In the genomic region with DNA sequence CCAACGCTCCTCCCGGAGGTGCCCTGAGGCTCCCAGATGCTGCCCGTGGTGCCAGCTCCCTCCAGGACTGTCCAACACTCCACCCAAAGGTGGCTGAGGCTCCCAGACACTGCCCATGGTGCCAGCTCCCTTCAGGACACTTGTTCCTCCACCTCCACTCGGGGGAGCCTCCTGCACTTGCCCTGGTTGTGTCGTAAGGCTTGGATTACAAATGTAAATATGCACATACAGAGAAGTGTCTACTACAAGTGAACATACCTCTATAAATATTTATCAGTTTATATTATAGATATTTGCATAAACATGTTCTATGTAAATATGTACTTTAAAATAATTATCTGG, we compare ENCODE assay signal across 24 cellular contexts.
DNase-seq lines count a peak whose midpoint lies in the region; ATAC-seq, FAIRE-seq and TF ChIP-seq lines count a peak whose summit lies in the region.
"Had no signal": no experiment of that assay in that cellular context is flagged by ENCODE, and none has a peak within 500 bp of the region (broad histone marks: within the 10 kb centered on the region; RNA-seq: fewer than 3 reads in every experiment).

No MANE protein-coding gene starts in this region.

- no peak overlapping the region for H3K4me2 ChIP-seq in keratinocyte (ENCODE audit: control insufficient read depth, extremely low read depth, insufficient read depth, low read depth, low read length)

- peak overlapping the region; percentile 25 for H2AFZ ChIP-seq in keratinocyte (ENCODE audit: control insufficient read depth, low read length)

- H3K9me3 ChIP-seq in Peyer's patch (no peaks in the 10 kb centered on the region), keratinocyte (ENCODE audit: control insufficient read depth, low read depth, low read length) (no peaks in the 10 kb centered on the region), stomach (no peaks in the 10 kb centered on the region), small intestine (ENCODE audit: control insufficient read depth, low read depth) (no peaks in the 10 kb centered on the region)
- no peaks in the 10 kb centered on the region for H3K9me3 ChIP-seq in effector memory CD4-positive, alpha-beta T cell (ENCODE audit: control insufficient read depth, low read length)

- no peak overlapping the region for H3K4me3 ChIP-seq in H7 (ENCODE audit: insufficient read depth, low read depth, low read length)
- H3K4me3 ChIP-seq in Peyer's patch = no peak overlapping the region
- no peak overlapping the region for H3K4me3 ChIP-seq in keratinocyte (ENCODE audit: control insufficient read depth in 2 of 3, extremely low read depth in 1 of 3, insufficient read depth in 2 of 3, low read depth in 1 of 3, low read length in 3 of 3)
- no peak overlapping the region for H3K4me3 ChIP-seq in stomach
- no peak overlapping the region for H3K4me3 ChIP-seq in small intestine (ENCODE audit: low read depth in 1 of 2, low read length in 2 of 2)
- H3K4me3 ChIP-seq in effector memory CD4-positive, alpha-beta T cell (ENCODE audit: insufficient read depth, low read depth, low read length, poor library complexity, severe bottlenecking) = no peak overlapping the region
- H3K4me3 ChIP-seq: skin epidermis had no signal

- H3K9ac ChIP-seq in keratinocyte (ENCODE audit: control insufficient read depth, extremely low read depth, insufficient read depth, low read length) = no peak overlapping the region

- H3K27me3 ChIP-seq in H7 (ENCODE audit: control insufficient read depth, insufficient read depth, low read length) (no peaks in the 10 kb centered on the region), Peyer's patch (no peaks in the 10 kb centered on the region), keratinocyte (ENCODE audit: control insufficient read depth, extremely low read depth, insufficient read depth, low read length) (peaks cover 11% of the 10 kb centered on the region), stomach (peaks cover 0 to 39% (median 0%) of the 10 kb centered on the region in 3 donors), small intestine (ENCODE audit: control insufficient read depth in 2 of 2, insufficient read depth in 2 of 2, low read length in 2 of 2) (no peaks in the 10 kb centered on the region)
- no peaks in the 10 kb centered on the region for H3K27me3 ChIP-seq in effector memory CD4-positive, alpha-beta T cell (replicated peaks; ENCODE audit: control insufficient read depth, insufficient read depth, low read length, poor library complexity, severe bottlenecking)

- ATAC-seq in HG03342 (IDR thresholded peaks at IDR 0.05; ENCODE audit: unreplicated experiment) = no peak
- ATAC-seq: natural killer cell treated with Interleukin-12 subunit alpha and Interleukin-12 subunit beta and Interleukin-15 and Interleukin-18, amount 100 ng/mL, for 72 hours; SK-N-SH treated with all-trans-retinoic acid at 6 μM for 48 hours; stimulated activated naive CD8-positive, alpha-beta T cell treated with anti-CD3 and anti-CD28 coated beads, Interleukin-15, Interleukin-2, amounts not matched to agents 100 U/mL and 50 U/mL, for 24 hours had no signal

- H3K36me3 ChIP-seq in H7 (replicated peaks; ENCODE audit: control insufficient read depth, insufficient read depth, low read length) (no peaks in the 10 kb centered on the region; the same call in 1 of the 2 replicates), Peyer's patch (no peaks in the 10 kb centered on the region), keratinocyte (ENCODE audit: control insufficient read depth in 2 of 2, extremely low read depth in 1 of 2, insufficient read depth in 2 of 2, low read length in 2 of 2) (no peaks in the 10 kb centered on the region), stomach (no peaks in the 10 kb centered on the region), small intestine (ENCODE audit: control insufficient read depth in 2 of 2, insufficient read depth in 2 of 2, low read length in 2 of 2) (no peaks in the 10 kb centered on the region)
- H3K36me3 ChIP-seq in effector memory CD4-positive, alpha-beta T cell (ENCODE audit: control insufficient read depth, insufficient read depth, low read length) = no peaks in the 10 kb centered on the region

- 57 to 73% (median 68%) methylated on average over 5 of the region's 5 CpGs for WGBS in stomach, 5 donors
- whole genome bisulfite sequencing in small intestine, 3 donors = 52 to 74% (median 58%) methylated on average over 5 of the region's 5 CpGs

- H3K9me1 ChIP-seq in keratinocyte (ENCODE audit: control insufficient read depth, extremely low read depth, insufficient read depth, low read length) = no peaks in the 10 kb centered on the region

- no peak for TF ChIP-seq EP300 in stomach (IDR thresholded peaks at IDR 0.05)

- no peak for TF ChIP-seq CTCF in Peyer's patch (IDR thresholded peaks at IDR 0.05)
- TF ChIP-seq CTCF in keratinocyte (optimal IDR thresholded peaks at IDR 0.05 in 1 of 3, IDR thresholded peaks at IDR 0.05 in 1 of 3, conservative IDR thresholded peaks at IDR 0.05 in 1 of 3; ENCODE audit: extremely low read depth in 1 of 3, insufficient read depth in 2 of 3, low read length in 3 of 3) = no peak
- TF ChIP-seq CTCF in stomach (IDR thresholded peaks at IDR 0.05) = no peak

- dilution Hi-C loops in keratinocyte (cut with MboI; ENCODE audit: extremely low pct_ligation_motif_present, low sequenced_read_pairs) = no loop called here

- H3K4me1 ChIP-seq in Peyer's patch = peaks cover 0 to 6% (median 0%) of the 10 kb centered on the region in 4 donors
- H3K4me1 ChIP-seq in keratinocyte (ENCODE audit: control insufficient read depth, extremely low read depth, insufficient read depth, low read length) = peaks cover 15% of the 10 kb centered on the region
- peaks cover 0 to 17% (median 12%) of the 10 kb centered on the region in 4 donors for H3K4me1 ChIP-seq in stomach
- H3K4me1 ChIP-seq in small intestine (ENCODE audit: control insufficient read depth in 2 of 2, insufficient read depth in 1 of 2, low read depth in 1 of 2, low read length in 1 of 2) = no peaks in the 10 kb centered on the region
- H3K4me1 ChIP-seq in effector memory CD4-positive, alpha-beta T cell (ENCODE audit: control insufficient read depth, insufficient read depth, low read length, poor library complexity, severe bottlenecking) = no peaks in the 10 kb centered on the region

- TF ChIP-seq POLR2A in Peyer's patch (IDR thresholded peaks at IDR 0.05) = no peak
- no peak for TF ChIP-seq POLR2A in stomach (IDR thresholded peaks at IDR 0.05)

- no peaks in the 10 kb centered on the region for H3K79me2 ChIP-seq in keratinocyte (ENCODE audit: control insufficient read depth, insufficient read depth, low read length)

- H3K27ac ChIP-seq in Peyer's patch = peak overlapping the region in 3 of 4 donors; percentile 22 to 69 (median 67)
- H3K27ac ChIP-seq in keratinocyte (ENCODE audit: control insufficient read depth, insufficient read depth, low read length) = no peak overlapping the region
- H3K27ac ChIP-seq in stomach = peak overlapping the region; percentile 57 to 72 (median 61)
- H3K27ac ChIP-seq in small intestine (ENCODE audit: low read depth in 1 of 2, low read length in 1 of 2) = peak overlapping the region in 1 of 2 donors; percentile 79
- no peak overlapping the region for H3K27ac ChIP-seq in effector memory CD4-positive, alpha-beta T cell (ENCODE audit: insufficient read depth, low read length, poor library complexity, severe bottlenecking)
- H3K27ac ChIP-seq: HL-60 had no signal

- FAIRE-seq in keratinocyte (lab: Jason Lieb, UNC) (no peak), small intestine (lab: Jason Lieb, UNC) (no peak)
- FAIRE-seq: endothelial cell of umbilical vein had no signal

- intact Hi-C loops in stomach (cut with DNase I; ENCODE audit: low total_unique reads) = no loop called here

- DNase-seq in H7 (peak; percentile 37), Peyer's patch (peak in 1 of 3 donors; percentile 42), keratinocyte (ENCODE audit: low read depth, low spot score) (no peak), stomach (no peak), small intestine (no peak), NCI-H2196 treated with DMSO at 0.1 percent for 48 hours (lab: John Stamatoyannopoulos, UW; ENCODE audit: unreplicated experiment) (no peak)
- no peak for DNase-seq in effector memory CD4-positive, alpha-beta T cell
- DNase-seq: activated CD4-positive, alpha-beta memory T cell treated with anti-CD3 and anti-CD28 coated beads for 36 hours; activated CD4-positive, CD25-positive, alpha-beta regulatory T cell; amniotic stem cell; COR-L47; dermis blood vessel endothelial cell; mesendoderm; NCI-H1694; NCI-H748 treated with DMSO at 0.1 percent for 48 hours; OCI-M1; stimulated activated CD4-positive, alpha-beta T cell treated with anti-CD3 and anti-CD28 coated beads, Interleukin-2, amount 100 ng/mL, for 48 hours; stimulated activated naive CD8-positive, alpha-beta T cell treated with anti-CD3 and anti-CD28 coated beads, Interleukin-15, Interleukin-2, amounts not matched to agents 100 U/mL and 50 U/mL, for 24 hours had no signal

- no peaks in the 10 kb centered on the region for H4K20me1 ChIP-seq in keratinocyte (ENCODE audit: control insufficient read depth, extremely low read depth, insufficient read depth, low read length)

Comparison
In these comparisons a context has a peak if more than half of its experiments do, and no peak if none do; other contexts are left out.
1. H3K27ac ChIP-seq: peak in Peyer's patch (3 of 4) and stomach (5 of 5); none in keratinocyte (single experiment) and effector memory CD4-positive, alpha-beta T cell (single experiment).